Comparison of ENCODE assay signal across 6 cellular contexts in the genomic region with DNA sequence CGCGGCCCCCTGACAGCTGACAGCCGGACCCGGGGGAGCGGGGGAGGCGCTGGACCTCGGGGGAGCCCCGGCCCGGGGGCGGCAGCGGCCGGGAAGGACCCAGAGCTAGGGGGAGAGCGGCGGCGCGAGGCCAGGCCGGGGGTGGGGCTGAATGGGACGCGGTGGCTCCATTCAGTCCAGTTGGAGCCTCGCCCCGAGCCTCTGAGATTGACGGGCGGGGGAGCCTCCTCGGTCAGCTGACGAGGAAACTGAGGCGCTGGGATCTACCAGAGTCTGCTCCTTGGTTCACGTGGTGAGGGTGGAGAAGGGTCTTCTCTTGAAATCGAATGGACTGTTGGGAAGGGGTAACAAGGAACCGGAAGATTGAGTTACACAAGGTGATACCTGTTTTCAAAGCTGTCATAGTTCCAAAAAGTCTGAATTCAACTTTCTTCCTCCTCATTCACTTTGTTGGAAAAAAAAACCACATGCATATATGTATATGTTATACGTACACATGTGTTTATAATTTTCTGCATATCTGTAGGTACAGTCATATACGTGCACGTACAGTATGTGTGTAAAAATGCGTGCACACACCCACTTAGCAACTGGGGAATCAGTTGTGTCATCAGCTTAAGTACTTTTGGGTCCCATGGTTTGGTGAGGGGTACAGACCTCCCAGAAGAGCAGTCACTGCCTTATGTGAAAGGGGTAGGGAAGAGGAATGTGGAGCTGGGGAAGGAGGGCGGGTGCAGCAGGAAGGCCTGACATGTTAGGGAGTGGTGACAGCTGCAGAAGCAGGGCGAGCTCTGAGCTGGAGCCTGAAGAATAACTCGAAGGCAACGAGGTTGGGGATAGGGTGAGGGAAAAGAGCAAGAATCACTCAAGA. TPM values are rescaled to one million over a fixed set of nuclear protein-coding genes. Genes with fewer than 3 reads are reported as not detected.
A peak's percentile ranks its signal among the peaks of the same experiment; 100 is the strongest.
DNase-seq lines count a peak whose midpoint lies in the region; ATAC-seq, FAIRE-seq and TF ChIP-seq lines count a peak whose summit lies in the region.

No MANE protein-coding gene starts in this region.

- TF ChIP-seq CTCF in GM12875 (IDR thresholded peaks at IDR 0.05; ENCODE audit: borderline replicate concordance, insufficient read depth, low read depth, low read length), result no peak
- no peak for TF ChIP-seq CTCF in liver (IDR thresholded peaks at IDR 0.05; ENCODE audit: low read depth, low read length, missing input control)

- no peak for ATAC-seq in HG03571 (IDR thresholded peaks at IDR 0.05; ENCODE audit: unreplicated experiment)

- H3K9ac ChIP-seq in liver (ENCODE audit: low read depth in 1 of 2, low read length in 2 of 2), result peak overlapping the region in 1 of 2 donors; percentile 10

- CTCF ChIA-PET in activated CD4-positive, alpha-beta memory T cell treated with anti-CD3 and anti-CD28 coated beads for 36 hours (lab: Charles Lee), result interaction anchor here (0.9 to 3.6 kb wide), 4 partner anchors 55 to 74 kb away, joined by 3 to 30 read pairs (median 5); no protein-coding TSS in a partner anchor

- H3K27ac ChIP-seq in liver (ENCODE audit: low read depth in 1 of 2, low read length in 2 of 2), result peak overlapping the region; percentile 55 to 64

- POLR2A ChIA-PET in activated CD4-positive, alpha-beta memory T cell treated with anti-CD3 and anti-CD28 coated beads for 36 hours (lab: Charles Lee), result interaction anchor here (0.8 to 4.4 kb wide), 7 partner anchors 34 to 526 kb away, joined by 3 to 28 read pairs (median 3); a partner anchor contains a TSS

- TF ChIP-seq RAD21 in liver (IDR thresholded peaks at IDR 0.05), result no peak

- no peak for DNase-seq in activated CD4-positive, alpha-beta memory T cell treated with anti-CD3 and anti-CD28 coated beads for 36 hours
- no peak for DNase-seq in urothelium cell line (ENCODE audit: low spot score)
- DNase-seq in NCI-H1105 (lab: John Stamatoyannopoulos, UW), result no peak

- H3K36me3 ChIP-seq in liver (ENCODE audit: control insufficient read depth in 4 of 4, insufficient read depth in 3 of 4, low read depth in 1 of 4, low read length in 3 of 4), result peaks cover 0 to 5% (median 3%) of the 10 kb centered on the region in 4 donors

- H3K4me3 ChIP-seq in GM12875 (ENCODE audit: low read depth, low read length) (peak overlapping the region; percentile 68), liver (ENCODE audit: low read depth in 1 of 3, low read length in 3 of 3) (peak overlapping the region; percentile 66 to 98 (median 83))

- H3K27ac Mint-ChIP-seq in activated CD4-positive, alpha-beta memory T cell treated with anti-CD3 and anti-CD28 coated beads for 36 hours, result peak overlapping the region; percentile 86

- peak overlapping the region; percentile 93 for H3K4me3 Mint-ChIP-seq in activated CD4-positive, alpha-beta memory T cell treated with anti-CD3 and anti-CD28 coated beads for 36 hours

- no peaks in the 10 kb centered on the region for H3K9me3 Mint-ChIP-seq in activated CD4-positive, alpha-beta memory T cell treated with anti-CD3 and anti-CD28 coated beads for 36 hours

- H3K4me1 ChIP-seq in liver (ENCODE audit: control insufficient read depth in 4 of 4, insufficient read depth in 4 of 4, low read length in 3 of 4), result peaks cover 3 to 26% (median 19%) of the 10 kb centered on the region in 4 donors

- no peaks in the 10 kb centered on the region for H3K27me3 ChIP-seq in liver (ENCODE audit: control insufficient read depth in 4 of 4, insufficient read depth in 4 of 4, low read length in 3 of 4)

- 13% methylated on average over 37 of the region's 37 CpGs for WGBS in liver

- intact Hi-C loops in activated CD4-positive, alpha-beta memory T cell treated with anti-CD3 and anti-CD28 coated beads for 36 hours (cut with micrococcal nuclease), result loop anchor here (1.0 to 5.0 kb wide), 5 partner anchors 29 to 584 kb away; a partner anchor contains a TSS

- H3K27me3 Mint-ChIP-seq in activated CD4-positive, alpha-beta memory T cell treated with anti-CD3 and anti-CD28 coated beads for 36 hours, result no peaks in the 10 kb centered on the region

- peaks cover 59% of the 10 kb centered on the region for H3K4me1 Mint-ChIP-seq in activated CD4-positive, alpha-beta memory T cell treated with anti-CD3 and anti-CD28 coated beads for 36 hours (ENCODE audit: low read depth)

- H3K36me3 Mint-ChIP-seq in activated CD4-positive, alpha-beta memory T cell treated with anti-CD3 and anti-CD28 coated beads for 36 hours, result peaks cover 11% of the 10 kb centered on the region

- H3K9me3 ChIP-seq in liver (ENCODE audit: control insufficient read depth in 4 of 4, low read length in 3 of 4), result no peaks in the 10 kb centered on the region

- FAIRE-seq in urothelium cell line (lab: Jason Lieb, UNC), result no peak

TF ChIP-seq in liver, 16 proteins besides CTCF, POLR2A, EP300 and RAD21:
- TF ChIP-seq TAF1 (conservative IDR thresholded peaks at IDR 0.05) (no peak), RXRA (IDR thresholded peaks at IDR 0.05) (no peak), EGR1 (IDR thresholded peaks at IDR 0.05; ENCODE audit: low read depth in 2 of 2) (no peak), SP1 (IDR thresholded peaks at IDR 0.05) (no peak), FOXA1 (IDR thresholded peaks at IDR 0.05) (no peak), JUND (IDR thresholded peaks at IDR 0.05) (no peak), NR2F2 (IDR thresholded peaks at IDR 0.05) (no peak), YY1 (IDR thresholded peaks at IDR 0.05) (no peak)
- TF ChIP-seq, protein P1, sequence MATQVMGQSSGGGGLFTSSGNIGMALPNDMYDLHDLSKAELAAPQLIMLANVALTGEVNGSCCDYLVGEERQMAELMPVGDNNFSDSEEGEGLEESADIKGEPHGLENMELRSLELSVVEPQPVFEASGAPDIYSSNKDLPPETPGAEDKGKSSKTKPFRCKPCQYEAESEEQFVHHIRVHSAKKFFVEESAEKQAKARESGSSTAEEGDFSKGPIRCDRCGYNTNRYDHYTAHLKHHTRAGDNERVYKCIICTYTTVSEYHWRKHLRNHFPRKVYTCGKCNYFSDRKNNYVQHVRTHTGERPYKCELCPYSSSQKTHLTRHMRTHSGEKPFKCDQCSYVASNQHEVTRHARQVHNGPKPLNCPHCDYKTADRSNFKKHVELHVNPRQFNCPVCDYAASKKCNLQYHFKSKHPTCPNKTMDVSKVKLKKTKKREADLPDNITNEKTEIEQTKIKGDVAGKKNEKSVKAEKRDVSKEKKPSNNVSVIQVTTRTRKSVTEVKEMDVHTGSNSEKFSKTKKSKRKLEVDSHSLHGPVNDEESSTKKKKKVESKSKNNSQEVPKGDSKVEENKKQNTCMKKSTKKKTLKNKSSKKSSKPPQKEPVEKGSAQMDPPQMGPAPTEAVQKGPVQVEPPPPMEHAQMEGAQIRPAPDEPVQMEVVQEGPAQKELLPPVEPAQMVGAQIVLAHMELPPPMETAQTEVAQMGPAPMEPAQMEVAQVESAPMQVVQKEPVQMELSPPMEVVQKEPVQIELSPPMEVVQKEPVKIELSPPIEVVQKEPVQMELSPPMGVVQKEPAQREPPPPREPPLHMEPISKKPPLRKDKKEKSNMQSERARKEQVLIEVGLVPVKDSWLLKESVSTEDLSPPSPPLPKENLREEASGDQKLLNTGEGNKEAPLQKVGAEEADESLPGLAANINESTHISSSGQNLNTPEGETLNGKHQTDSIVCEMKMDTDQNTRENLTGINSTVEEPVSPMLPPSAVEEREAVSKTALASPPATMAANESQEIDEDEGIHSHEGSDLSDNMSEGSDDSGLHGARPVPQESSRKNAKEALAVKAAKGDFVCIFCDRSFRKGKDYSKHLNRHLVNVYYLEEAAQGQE (IDR thresholded peaks at IDR 0.05), result no peak
- TF ChIP-seq, protein P2, sequence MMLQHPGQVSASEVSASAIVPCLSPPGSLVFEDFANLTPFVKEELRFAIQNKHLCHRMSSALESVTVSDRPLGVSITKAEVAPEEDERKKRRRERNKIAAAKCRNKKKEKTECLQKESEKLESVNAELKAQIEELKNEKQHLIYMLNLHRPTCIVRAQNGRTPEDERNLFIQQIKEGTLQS (IDR thresholded peaks at IDR 0.05), result no peak
TF ChIP-seq in liver: peak in this region for 0.

RNA-seq across cellular contexts. Expression of a gene that starts 0.6 kb away (rescaled TPM):
- total RNA-seq in activated CD4-positive, alpha-beta memory T cell treated with anti-CD3 and anti-CD28 coated beads for 36 hours, result 100 to 1,000 TPM; 123 to 132 TPM
- 10 to 100 TPM; 18.0 to 30.0 TPM for total RNA-seq in liver
- 10 to 100 TPM; 28.0 to 45.8 TPM for polyA plus RNA-seq in liver

RNA-seq across cellular contexts. Expression of a gene that starts 1.6 kb away (rescaled TPM):
- 100 to 1,000 TPM in 1 of 2 experiments, 10 to 100 TPM in 1; 86.1 to 100 TPM for total RNA-seq in activated CD4-positive, alpha-beta memory T cell treated with anti-CD3 and anti-CD28 coated beads for 36 hours
- 1 to 10 TPM; 3.9 to 8.8 TPM for total RNA-seq in liver
- polyA plus RNA-seq in liver, result 1 to 10 TPM in 1 of 2 donors, under 1 TPM in 1; 0.96 to 1.8 TPM

RNA-seq across cellular contexts. Expression of a gene that starts 37.6 kb away (rescaled TPM):
- total RNA-seq in activated CD4-positive, alpha-beta memory T cell treated with anti-CD3 and anti-CD28 coated beads for 36 hours, result 1 to 10 TPM; 1.4 to 2.1 TPM
- under 1 TPM; 0.25 to 0.33 TPM for total RNA-seq in liver
- polyA plus RNA-seq in liver, result under 1 TPM; 0.57 to 0.70 TPM

RNA-seq across cellular contexts. Expression of a gene that starts 48.8 kb away (rescaled TPM):
- 10 to 100 TPM; 43.9 to 46.0 TPM for total RNA-seq in activated CD4-positive, alpha-beta memory T cell treated with anti-CD3 and anti-CD28 coated beads for 36 hours
- total RNA-seq in liver, result 10 to 100 TPM; 20.6 to 36.7 TPM
- 10 to 100 TPM; 13.3 to 20.0 TPM for polyA plus RNA-seq in liver

Comparison
In these comparisons a context has a peak if more than half of its experiments do, and no peak if none do; other contexts are left out.
1. RNA of a gene that starts 0.6 kb away (total RNA-seq): 123 to 132 TPM in activated CD4-positive, alpha-beta memory T cell treated with anti-CD3 and anti-CD28 coated beads for 36 hours; 18.0 to 30.0 TPM in liver; every median in the first group is over 4 times any median in the second.
2. RNA of a gene that starts 1.6 kb away (total RNA-seq): 86.1 to 100 TPM in activated CD4-positive, alpha-beta memory T cell treated with anti-CD3 and anti-CD28 coated beads for 36 hours; 3.9 to 8.8 TPM in liver; every median in the first group is over 4 times any median in the second.